Comparison of ENCODE assay signal across 9 cellular contexts in genomic region chr2:9310390-9310789, GRCh38.
A peak's percentile ranks its signal among the peaks of the same experiment; 100 is the strongest.
DNase-seq lines count a peak whose midpoint lies in the region; ATAC-seq and TF ChIP-seq lines count a peak whose summit lies in the region.
"Had no signal": no experiment of that assay in that cellular context is flagged by ENCODE, and none has a peak within 500 bp of the region (broad histone marks: within the 10 kb centered on the region; RNA-seq: fewer than 3 reads in every experiment).

No MANE protein-coding gene starts in this region.

- H3K27ac ChIP-seq in BLaER1 (0 out of 2 replicates have a peak overlapping the region, but pooled peaks have one; percentile 12), SJSA1 (peak overlapping the region; percentile 68)

- no peaks in the 10 kb centered on the region for H3K27me3 ChIP-seq in BLaER1
- H3K27me3 ChIP-seq in SJSA1 (replicated peaks) = no peaks in the 10 kb centered on the region

- H3K9ac ChIP-seq in BLaER1 = 0 out of 2 replicates have a peak overlapping the region, but pooled peaks have one; percentile 35

- H3K4me1 ChIP-seq in BLaER1 (peaks cover 47% of the 10 kb centered on the region), SJSA1 (replicated peaks) (peaks cover 23% of the 10 kb centered on the region)

- peaks cover 56% of the 10 kb centered on the region for H4K20me1 ChIP-seq in BLaER1

- H3K4me3 ChIP-seq in BLaER1 = no peak overlapping the region
- H3K4me3 ChIP-seq in SJSA1 = no peak overlapping the region
- no peak overlapping the region for H3K4me3 ChIP-seq in fibroblast of mammary gland (ENCODE audit: control insufficient read depth, low read depth, low read length)

- peak overlapping the region; percentile 2; the same call in 1 of the 2 replicates for H3K4me2 ChIP-seq in BLaER1

- ATAC-seq in HG02571 (IDR thresholded peaks at IDR 0.05; ENCODE audit: unreplicated experiment) (no peak), HG03439 (IDR thresholded peaks at IDR 0.05; ENCODE audit: unreplicated experiment) (no peak), GM18861 (IDR thresholded peaks at IDR 0.05; ENCODE audit: unreplicated experiment) (no peak)

- TF ChIP-seq CTCF in fibroblast of mammary gland (conservative IDR thresholded peaks at IDR 0.05; ENCODE audit: control insufficient read depth, insufficient read depth, low read depth, low read length) = no peak

- H3K9me3 ChIP-seq in BLaER1 (no peaks in the 10 kb centered on the region), SJSA1 (replicated peaks) (no peaks in the 10 kb centered on the region)

- DNase-seq in SJSA1 (ENCODE audit: low read depth in 1 of 2, low spot score in 2 of 2) = no peak
- peak; percentile 94 for DNase-seq in fibroblast of mammary gland (ENCODE audit: low read depth)
- DNase-seq in pons (ENCODE audit: low spot score) = peak; percentile 43
- no peak for DNase-seq in central memory CD4-positive, alpha-beta T cell
- DNase-seq: cerebellar nuclear complex had no signal

- peaks cover 58% of the 10 kb centered on the region for H3K36me3 ChIP-seq in BLaER1
- H3K36me3 ChIP-seq in SJSA1 = no peaks in the 10 kb centered on the region

Comparison
In these comparisons a context has a peak if more than half of its experiments do, and no peak if none do; other contexts are left out.
1. DNase-seq: peak in fibroblast of mammary gland (single experiment) and pons (single experiment); none in SJSA1 (0 of 2) and central memory CD4-positive, alpha-beta T cell (single experiment).